35 cellular contexts compared by ENCODE assay signal in genomic region chr1:180845352-180845751, GRCh38.
"Had no signal": no experiment of that assay in that cellular context is flagged by ENCODE, and none has a peak within 500 bp of the region (broad histone marks: within the 10 kb centered on the region; RNA-seq: fewer than 3 reads in every experiment).

No MANE protein-coding gene starts in this region.

- H3K36me3 ChIP-seq: adrenal gland, ascending aorta, brain microvascular endothelial cell, breast epithelium, cardiac muscle cell had no signal

- H3K27ac ChIP-seq: adrenal gland, ascending aorta, body of pancreas, brain microvascular endothelial cell, breast epithelium, cardiac muscle cell had no signal

- DNase-seq: activated effector memory CD4-positive, alpha-beta T cell treated with anti-CD3 and anti-CD28 coated beads, Interleukin-2, amount 50 U/mL, for 16 hours; activated effector memory CD4-positive, alpha-beta T cell treated with Interleukin-2 at 50 U/mL for 16 hours; activated gamma-delta T cell; activated gamma-delta T cell treated with Interleukin-2 at 50 U/mL for 16 hours; activated naive CD4-positive, alpha-beta T cell; activated naive CD4-positive, alpha-beta T cell treated with anti-CD3 and anti-CD28 coated beads for 36 hours; activated naive CD4-positive, alpha-beta T cell treated with anti-CD3 and anti-CD28 coated beads, Interleukin-2, amount 10 ng/mL, durations not matched to agents 7 days and 5 days; activated naive CD4-positive, alpha-beta T cell treated with anti-CD3 and anti-CD28 coated beads, Interleukin-2, amount 50 U/mL, for 16 hours; activated naive CD4-positive, alpha-beta T cell treated with Interleukin-2 at 50 U/mL for 16 hours; activated naive CD8-positive, alpha-beta T cell treated with anti-CD3 and anti-CD28 coated beads for 36 hours; activated naive CD8-positive, alpha-beta T cell treated with anti-CD3 and anti-CD28 coated beads, Interleukin-2, amount 10 ng/mL, durations not matched to agents 7 days and 5 days; activated naive CD8-positive, alpha-beta T cell treated with anti-CD3 and anti-CD28 coated beads, Interleukin-2, amount 50 U/mL, for 24 hours; activated T-cell treated with anti-CD3 and anti-CD28 coated beads for 4 hours; activated T-cell treated with anti-CD3 and anti-CD28 coated beads, Interleukin-2, amount 50 U/mL, for 1 hour; activated T-cell treated with anti-CD3 and anti-CD28 coated beads, Interleukin-2, amount 50 U/mL, for 24 hours; activated T-cell treated with anti-CD3 and anti-CD28 coated beads, Interleukin-2, amount 50 U/mL, for 4 hours; activated T-cell treated with anti-CD3 and anti-CD28 coated beads, Interleukin-2, amount 50 U/mL, for 48 hours; activated T-cell treated with anti-CD3 and anti-CD28 coated beads, Interleukin-2, amount 50 U/mL, for 72 hours; adrenal gland; amniotic stem cell; amygdala; anterior cingulate cortex; aorta; body of pancreas; brain microvascular endothelial cell; caudate nucleus; central memory CD4-positive, alpha-beta T cell; cerebellar nuclear complex had no signal

- FAIRE-seq: astrocyte, bronchial epithelial cell had no signal

- ATAC-seq: activated naive CD4-positive, alpha-beta T cell treated with anti-CD3 and anti-CD28 coated beads, Interleukin-2, amount 50 U/mL, for 72 hours; activated naive CD8-positive, alpha-beta T cell treated with anti-CD3 and anti-CD28 coated beads, Interleukin-2, amount 50 U/mL, for 24 hours; activated T-cell treated with anti-CD3 and anti-CD28 coated beads, Interleukin-2, amount 50 U/mL, for 4 hours; activated T-cell treated with anti-CD3 and anti-CD28 coated beads, Interleukin-2, amount 50 U/mL, for 72 hours; activated T-helper 17 cell treated with anti-CD3 and anti-CD28 coated beads, Interleukin-2, amount 50 U/mL, for 72 hours; body of pancreas had no signal

- H3K9me3 ChIP-seq: adrenal gland, ascending aorta, body of pancreas, breast epithelium had no signal

- H3K4me1 ChIP-seq: breast epithelium had no signal

- H3K27me3 ChIP-seq: adrenal gland, ascending aorta, body of pancreas, brain microvascular endothelial cell, breast epithelium, cardiac muscle cell had no signal

- H3K4me3 ChIP-seq: adrenal gland, ascending aorta, body of pancreas, breast epithelium, cardiac muscle cell had no signal
